ENCODE assay signal across 8 cellular contexts in genomic region chr4:169618986-169619385, GRCh38. TPM values are rescaled to one million over a fixed set of nuclear protein-coding genes. Genes with fewer than 3 reads are reported as not detected.
DNase-seq lines count a peak whose midpoint lies in the region; ATAC-seq, FAIRE-seq and TF ChIP-seq lines count a peak whose summit lies in the region.

No MANE protein-coding gene starts in this region.

- FAIRE-seq in kidney (lab: Jason Lieb, UNC) = no peak

- peak overlapping the region; percentile 77 to 82 for H3K4me3 ChIP-seq in kidney (ENCODE audit: low read length in 2 of 2)

- no peak for DNase-seq in activated CD4-positive, alpha-beta T cell treated with anti-CD3 and anti-CD28 coated beads, Interleukin-2, amount 10 ng/mL, durations not matched to agents 7 days and 5 days
- DNase-seq in activated CD4-positive, alpha-beta T cell treated with anti-CD3 and anti-CD28 coated beads, Interleukin-2, amount 50 U/mL, for 1 hour = no peak
- no peak for DNase-seq in kidney
- no peak for DNase-seq in stimulated activated naive CD8-positive, alpha-beta T cell treated with anti-CD3 and anti-CD28 coated beads, Interleukin-15, amount 100 ng/mL, for 72 hours
- no peak for DNase-seq in NCI-H748 treated with DMSO at 0.1 percent for 48 hours (lab: John Stamatoyannopoulos, UW)
- DNase-seq in NCI-H2081 (lab: John Stamatoyannopoulos, UW) = no peak
- DNase-seq in NCI-H1092 treated with DMSO at 0.1 percent for 48 hours (lab: John Stamatoyannopoulos, UW) = no peak

- H3K9me3 ChIP-seq in kidney (ENCODE audit: control insufficient read depth in 1 of 2, low read length in 2 of 2) = no peaks in the 10 kb centered on the region

- CTCF ChIA-PET in activated CD4-positive, alpha-beta T cell treated with anti-CD3 and anti-CD28 coated beads, Interleukin-2, amount 10 ng/mL, durations not matched to agents 7 days and 5 days (lab: Charles Lee) = interaction anchor here (1.3 to 1.5 kb wide), 3 partner anchors 14 to 134 kb away, joined by 3 to 6 read pairs (median 4); no protein-coding TSS in a partner anchor

- no peaks in the 10 kb centered on the region for H3K36me3 ChIP-seq in kidney (ENCODE audit: control insufficient read depth in 1 of 2, insufficient read depth in 2 of 2, low read length in 2 of 2)

- peaks cover 58% of the 10 kb centered on the region for H3K4me1 Mint-ChIP-seq in activated CD4-positive, alpha-beta T cell treated with anti-CD3 and anti-CD28 coated beads, Interleukin-2, amount 10 ng/mL, durations not matched to agents 7 days and 5 days
- peaks cover 36% of the 10 kb centered on the region for H3K4me1 Mint-ChIP-seq in activated T-helper 17 cell treated with anti-CD3 and anti-CD28 coated beads, Interleukin-2, amount 50 U/mL, for 72 hours
- peaks cover 57% of the 10 kb centered on the region for H3K4me1 Mint-ChIP-seq in stimulated activated naive CD8-positive, alpha-beta T cell treated with anti-CD3 and anti-CD28 coated beads, Interleukin-15, amount 100 ng/mL, for 72 hours

- no peaks in the 10 kb centered on the region for H3K27me3 Mint-ChIP-seq in activated CD4-positive, alpha-beta T cell treated with anti-CD3 and anti-CD28 coated beads, Interleukin-2, amount 10 ng/mL, durations not matched to agents 7 days and 5 days
- H3K27me3 Mint-ChIP-seq in activated T-helper 17 cell treated with anti-CD3 and anti-CD28 coated beads, Interleukin-2, amount 50 U/mL, for 72 hours = no peaks in the 10 kb centered on the region
- no peaks in the 10 kb centered on the region for H3K27me3 Mint-ChIP-seq in stimulated activated naive CD8-positive, alpha-beta T cell treated with anti-CD3 and anti-CD28 coated beads, Interleukin-15, amount 100 ng/mL, for 72 hours

- TF ChIP-seq CTCF in kidney (IDR thresholded peaks at IDR 0.05; ENCODE audit: borderline replicate concordance, extremely low read depth, insufficient read depth) = no peak

- ATAC-seq in activated T-helper 17 cell treated with anti-CD3 and anti-CD28 coated beads, Interleukin-2, amount 50 U/mL, for 72 hours (replicated peaks) = no peak
- no peak for ATAC-seq in stimulated activated naive CD8-positive, alpha-beta T cell treated with anti-CD3 and anti-CD28 coated beads, Interleukin-15, amount 100 ng/mL, for 72 hours

- POLR2A ChIA-PET in activated CD4-positive, alpha-beta T cell treated with anti-CD3 and anti-CD28 coated beads, Interleukin-2, amount 10 ng/mL, durations not matched to agents 7 days and 5 days (lab: Charles Lee) = no interaction called here

- H3K4me3 Mint-ChIP-seq in activated CD4-positive, alpha-beta T cell treated with anti-CD3 and anti-CD28 coated beads, Interleukin-2, amount 10 ng/mL, durations not matched to agents 7 days and 5 days = peak overlapping the region; percentile 94
- peak overlapping the region; percentile 96 for H3K4me3 Mint-ChIP-seq in activated T-helper 17 cell treated with anti-CD3 and anti-CD28 coated beads, Interleukin-2, amount 50 U/mL, for 72 hours
- peak overlapping the region; percentile 65 to 99 for H3K4me3 Mint-ChIP-seq in stimulated activated naive CD8-positive, alpha-beta T cell treated with anti-CD3 and anti-CD28 coated beads, Interleukin-15, amount 100 ng/mL, for 72 hours

- peaks cover 6% of the 10 kb centered on the region for H3K36me3 Mint-ChIP-seq in activated CD4-positive, alpha-beta T cell treated with anti-CD3 and anti-CD28 coated beads, Interleukin-2, amount 10 ng/mL, durations not matched to agents 7 days and 5 days (ENCODE audit: low read depth)
- H3K36me3 Mint-ChIP-seq in activated T-helper 17 cell treated with anti-CD3 and anti-CD28 coated beads, Interleukin-2, amount 50 U/mL, for 72 hours (ENCODE audit: low read depth) = peaks cover 6% of the 10 kb centered on the region

- H3K27ac ChIP-seq in kidney (ENCODE audit: low read depth in 2 of 2, low read length in 2 of 2) = peak overlapping the region in 1 of 2 donors; percentile 60

- intact Hi-C loops in kidney (cut with DNase I) = no loop called here

- peaks cover 0 to 2% of the 10 kb centered on the region in 2 donors for H3K4me1 ChIP-seq in kidney (ENCODE audit: control insufficient read depth in 1 of 2, insufficient read depth in 1 of 2, low read depth in 1 of 2, low read length in 2 of 2)

- no peak overlapping the region for H3K9ac ChIP-seq in kidney (ENCODE audit: low read length in 2 of 2)

- H3K27ac Mint-ChIP-seq in activated CD4-positive, alpha-beta T cell treated with anti-CD3 and anti-CD28 coated beads, Interleukin-2, amount 10 ng/mL, durations not matched to agents 7 days and 5 days = peak overlapping the region; percentile 99
- peak overlapping the region; percentile 99 for H3K27ac Mint-ChIP-seq in activated T-helper 17 cell treated with anti-CD3 and anti-CD28 coated beads, Interleukin-2, amount 50 U/mL, for 72 hours
- H3K27ac Mint-ChIP-seq in stimulated activated naive CD8-positive, alpha-beta T cell treated with anti-CD3 and anti-CD28 coated beads, Interleukin-15, amount 100 ng/mL, for 72 hours = peak overlapping the region; percentile 41 to 89

- no peaks in the 10 kb centered on the region for H3K9me3 Mint-ChIP-seq in activated CD4-positive, alpha-beta T cell treated with anti-CD3 and anti-CD28 coated beads, Interleukin-2, amount 10 ng/mL, durations not matched to agents 7 days and 5 days
- no peaks in the 10 kb centered on the region for H3K9me3 Mint-ChIP-seq in activated T-helper 17 cell treated with anti-CD3 and anti-CD28 coated beads, Interleukin-2, amount 50 U/mL, for 72 hours
- no peaks in the 10 kb centered on the region for H3K9me3 Mint-ChIP-seq in stimulated activated naive CD8-positive, alpha-beta T cell treated with anti-CD3 and anti-CD28 coated beads, Interleukin-15, amount 100 ng/mL, for 72 hours

RNA-seq across cellular contexts. Expression of gene CLCN3, which starts 1.4 kb away (rescaled TPM):
- total RNA-seq in activated CD4-positive, alpha-beta T cell treated with anti-CD3 and anti-CD28 coated beads, Interleukin-2, amount 10 ng/mL, durations not matched to agents 7 days and 5 days = 10 to 100 TPM; 27.9 to 28.6 TPM
- total RNA-seq in activated T-helper 17 cell treated with anti-CD3 and anti-CD28 coated beads, Interleukin-2, amount 50 U/mL, for 72 hours = 10 to 100 TPM; 22.2 to 25.2 TPM
- 70.2 TPM for total RNA-seq in kidney
- 16.6 TPM for polyA plus RNA-seq in kidney (ENCODE audit: insufficient read depth, low read depth, low replicate concordance)

RNA-seq across cellular contexts. Expression of gene NEK1, which starts 6.6 kb away (rescaled TPM):
- total RNA-seq in activated CD4-positive, alpha-beta T cell treated with anti-CD3 and anti-CD28 coated beads, Interleukin-2, amount 10 ng/mL, durations not matched to agents 7 days and 5 days = 10 to 100 TPM; 15.1 to 15.4 TPM
- total RNA-seq in activated T-helper 17 cell treated with anti-CD3 and anti-CD28 coated beads, Interleukin-2, amount 50 U/mL, for 72 hours = 10 to 100 TPM; 10.4 to 13.8 TPM
- total RNA-seq in kidney = 15.3 TPM
- polyA plus RNA-seq in kidney (ENCODE audit: insufficient read depth, low read depth, low replicate concordance) = 5.6 TPM
